1 cellular context compared by ENCODE assay signal in the genomic region with DNA sequence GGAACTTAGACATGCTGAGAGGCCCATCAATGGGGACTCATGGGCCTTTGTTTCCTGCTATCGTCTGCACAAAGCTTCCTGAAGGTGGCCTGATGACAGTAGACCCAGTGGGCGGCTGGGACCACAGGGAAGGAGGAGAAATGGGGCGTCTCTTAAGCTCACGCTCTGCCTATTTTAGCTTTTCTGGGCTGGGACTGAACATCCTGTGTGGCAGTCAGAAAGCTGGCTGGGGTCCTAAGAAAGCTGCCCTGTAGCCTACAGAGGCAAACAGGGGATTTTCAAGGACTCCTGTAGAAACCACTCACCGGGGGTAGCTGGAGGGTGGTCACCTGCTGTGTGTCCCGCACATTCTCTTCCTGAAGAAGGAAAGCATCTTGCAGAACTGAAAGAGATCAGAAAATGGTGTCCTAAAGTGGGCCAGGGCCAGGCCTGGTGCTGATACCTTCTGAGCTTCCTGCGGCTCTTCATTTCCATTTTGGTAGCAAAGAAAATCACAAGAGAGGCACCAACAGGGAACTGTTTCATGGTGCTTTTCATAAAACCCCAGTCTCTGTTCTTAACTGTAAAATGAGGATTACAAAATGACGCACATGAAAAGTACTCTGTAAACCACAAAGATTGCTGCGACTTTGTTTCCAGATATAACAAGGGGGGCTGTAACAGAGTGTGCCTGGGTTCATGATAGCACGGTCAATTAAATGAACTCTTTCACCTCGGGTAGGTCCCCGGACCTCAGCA.
TF ChIP-seq lines count a peak whose summit lies in the region.

No MANE protein-coding gene starts in this region.

TF ChIP-seq in H1, 55 proteins besides CTCF, POLR2A, EP300 and RAD21 (continued from another document):
- no peak for TF ChIP-seq KDM5A (IDR thresholded peaks at IDR 0.05; ENCODE audit: low read length)
TF ChIP-seq in H1: peak in this region for 1.
